In the genomic region with DNA sequence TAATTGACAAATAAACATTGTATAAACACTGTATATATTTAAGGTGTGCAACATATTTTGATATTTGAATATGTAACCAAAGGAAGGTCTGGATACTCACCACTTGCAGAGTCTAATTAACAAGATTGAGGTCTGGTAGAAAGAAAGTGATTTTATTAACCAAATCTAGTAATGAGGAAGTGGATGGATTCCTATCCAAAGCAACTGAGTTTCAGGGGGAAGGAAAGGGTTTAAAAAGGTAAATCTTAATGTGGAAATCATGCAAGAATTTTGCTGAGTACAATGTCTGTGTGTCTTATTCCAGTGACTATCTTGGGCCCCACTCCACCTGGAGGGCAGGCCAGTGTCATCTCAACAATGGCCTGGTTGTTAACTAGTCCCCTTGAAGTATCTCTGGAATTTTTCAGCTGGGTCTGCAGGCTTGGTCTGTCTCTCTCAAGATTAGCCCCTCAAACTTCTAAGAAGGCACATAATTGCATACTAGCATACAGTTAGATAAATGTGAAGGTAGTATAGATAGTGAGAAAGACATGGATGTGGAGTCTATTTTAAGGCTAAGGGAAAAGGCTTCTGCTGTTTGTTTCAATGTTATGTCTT, we compare ENCODE assay signal across 2 cellular contexts.
TF ChIP-seq lines count a peak whose summit lies in the region.

No MANE protein-coding gene starts in this region.

TF ChIP-seq in HCT116, 20 proteins besides CTCF, POLR2A, EP300 and RAD21:
- TF ChIP-seq, protein P1, sequence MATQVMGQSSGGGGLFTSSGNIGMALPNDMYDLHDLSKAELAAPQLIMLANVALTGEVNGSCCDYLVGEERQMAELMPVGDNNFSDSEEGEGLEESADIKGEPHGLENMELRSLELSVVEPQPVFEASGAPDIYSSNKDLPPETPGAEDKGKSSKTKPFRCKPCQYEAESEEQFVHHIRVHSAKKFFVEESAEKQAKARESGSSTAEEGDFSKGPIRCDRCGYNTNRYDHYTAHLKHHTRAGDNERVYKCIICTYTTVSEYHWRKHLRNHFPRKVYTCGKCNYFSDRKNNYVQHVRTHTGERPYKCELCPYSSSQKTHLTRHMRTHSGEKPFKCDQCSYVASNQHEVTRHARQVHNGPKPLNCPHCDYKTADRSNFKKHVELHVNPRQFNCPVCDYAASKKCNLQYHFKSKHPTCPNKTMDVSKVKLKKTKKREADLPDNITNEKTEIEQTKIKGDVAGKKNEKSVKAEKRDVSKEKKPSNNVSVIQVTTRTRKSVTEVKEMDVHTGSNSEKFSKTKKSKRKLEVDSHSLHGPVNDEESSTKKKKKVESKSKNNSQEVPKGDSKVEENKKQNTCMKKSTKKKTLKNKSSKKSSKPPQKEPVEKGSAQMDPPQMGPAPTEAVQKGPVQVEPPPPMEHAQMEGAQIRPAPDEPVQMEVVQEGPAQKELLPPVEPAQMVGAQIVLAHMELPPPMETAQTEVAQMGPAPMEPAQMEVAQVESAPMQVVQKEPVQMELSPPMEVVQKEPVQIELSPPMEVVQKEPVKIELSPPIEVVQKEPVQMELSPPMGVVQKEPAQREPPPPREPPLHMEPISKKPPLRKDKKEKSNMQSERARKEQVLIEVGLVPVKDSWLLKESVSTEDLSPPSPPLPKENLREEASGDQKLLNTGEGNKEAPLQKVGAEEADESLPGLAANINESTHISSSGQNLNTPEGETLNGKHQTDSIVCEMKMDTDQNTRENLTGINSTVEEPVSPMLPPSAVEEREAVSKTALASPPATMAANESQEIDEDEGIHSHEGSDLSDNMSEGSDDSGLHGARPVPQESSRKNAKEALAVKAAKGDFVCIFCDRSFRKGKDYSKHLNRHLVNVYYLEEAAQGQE (IDR thresholded peaks at IDR 0.05; ENCODE audit: low read depth): no peak
- no peak for TF ChIP-seq EZH2phosphoT487 (IDR thresholded peaks at IDR 0.05; ENCODE audit: borderline replicate concordance)
- no peak for TF ChIP-seq EGR1 (IDR thresholded peaks at IDR 0.05; ENCODE audit: low read depth)

TF ChIP-seq in WTC11, 78 proteins besides CTCF, POLR2A, EP300 and RAD21 (continued from another document):
- TF ChIP-seq, protein P2, sequence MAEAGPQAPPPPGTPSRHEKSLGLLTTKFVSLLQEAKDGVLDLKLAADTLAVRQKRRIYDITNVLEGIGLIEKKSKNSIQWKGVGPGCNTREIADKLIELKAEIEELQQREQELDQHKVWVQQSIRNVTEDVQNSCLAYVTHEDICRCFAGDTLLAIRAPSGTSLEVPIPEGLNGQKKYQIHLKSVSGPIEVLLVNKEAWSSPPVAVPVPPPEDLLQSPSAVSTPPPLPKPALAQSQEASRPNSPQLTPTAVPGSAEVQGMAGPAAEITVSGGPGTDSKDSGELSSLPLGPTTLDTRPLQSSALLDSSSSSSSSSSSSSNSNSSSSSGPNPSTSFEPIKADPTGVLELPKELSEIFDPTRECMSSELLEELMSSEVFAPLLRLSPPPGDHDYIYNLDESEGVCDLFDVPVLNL (CRISPR knock-in tag; IDR thresholded peaks at IDR 0.05; ENCODE audit: borderline replicate concordance, low read depth): no peak
- TF ChIP-seq NFE2L1 (CRISPR knock-in tag; IDR thresholded peaks at IDR 0.05) (no peak), OVOL2 (CRISPR knock-in tag; IDR thresholded peaks at IDR 0.05; ENCODE audit: borderline replicate concordance) (no peak), ZNF263 (CRISPR knock-in tag; IDR thresholded peaks at IDR 0.05; ENCODE audit: low read depth) (no peak), ESRRA (CRISPR knock-in tag; IDR thresholded peaks at IDR 0.05; ENCODE audit: borderline replicate concordance) (no peak), ZNF281 (CRISPR knock-in tag; IDR thresholded peaks at IDR 0.05) (no peak), ATF1 (CRISPR knock-in tag; IDR thresholded peaks at IDR 0.05) (no peak), TP53 (CRISPR knock-in tag; IDR thresholded peaks at IDR 0.05) (no peak), IRF1 (CRISPR knock-in tag; IDR thresholded peaks at IDR 0.05) (no peak), GRHL2 (CRISPR knock-in tag; IDR thresholded peaks at IDR 0.05; ENCODE audit: insufficient replicate concordance, severe bottlenecking) (no peak), TEAD4 (CRISPR knock-in tag; IDR thresholded peaks at IDR 0.05) (no peak)
- TF ChIP-seq, protein P3, sequence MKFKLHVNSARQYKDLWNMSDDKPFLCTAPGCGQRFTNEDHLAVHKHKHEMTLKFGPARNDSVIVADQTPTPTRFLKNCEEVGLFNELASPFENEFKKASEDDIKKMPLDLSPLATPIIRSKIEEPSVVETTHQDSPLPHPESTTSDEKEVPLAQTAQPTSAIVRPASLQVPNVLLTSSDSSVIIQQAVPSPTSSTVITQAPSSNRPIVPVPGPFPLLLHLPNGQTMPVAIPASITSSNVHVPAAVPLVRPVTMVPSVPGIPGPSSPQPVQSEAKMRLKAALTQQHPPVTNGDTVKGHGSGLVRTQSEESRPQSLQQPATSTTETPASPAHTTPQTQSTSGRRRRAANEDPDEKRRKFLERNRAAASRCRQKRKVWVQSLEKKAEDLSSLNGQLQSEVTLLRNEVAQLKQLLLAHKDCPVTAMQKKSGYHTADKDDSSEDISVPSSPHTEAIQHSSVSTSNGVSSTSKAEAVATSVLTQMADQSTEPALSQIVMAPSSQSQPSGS (CRISPR knock-in tag; IDR thresholded peaks at IDR 0.05; ENCODE audit: borderline replicate concordance, low read depth): no peak
- TF ChIP-seq, protein P4, sequence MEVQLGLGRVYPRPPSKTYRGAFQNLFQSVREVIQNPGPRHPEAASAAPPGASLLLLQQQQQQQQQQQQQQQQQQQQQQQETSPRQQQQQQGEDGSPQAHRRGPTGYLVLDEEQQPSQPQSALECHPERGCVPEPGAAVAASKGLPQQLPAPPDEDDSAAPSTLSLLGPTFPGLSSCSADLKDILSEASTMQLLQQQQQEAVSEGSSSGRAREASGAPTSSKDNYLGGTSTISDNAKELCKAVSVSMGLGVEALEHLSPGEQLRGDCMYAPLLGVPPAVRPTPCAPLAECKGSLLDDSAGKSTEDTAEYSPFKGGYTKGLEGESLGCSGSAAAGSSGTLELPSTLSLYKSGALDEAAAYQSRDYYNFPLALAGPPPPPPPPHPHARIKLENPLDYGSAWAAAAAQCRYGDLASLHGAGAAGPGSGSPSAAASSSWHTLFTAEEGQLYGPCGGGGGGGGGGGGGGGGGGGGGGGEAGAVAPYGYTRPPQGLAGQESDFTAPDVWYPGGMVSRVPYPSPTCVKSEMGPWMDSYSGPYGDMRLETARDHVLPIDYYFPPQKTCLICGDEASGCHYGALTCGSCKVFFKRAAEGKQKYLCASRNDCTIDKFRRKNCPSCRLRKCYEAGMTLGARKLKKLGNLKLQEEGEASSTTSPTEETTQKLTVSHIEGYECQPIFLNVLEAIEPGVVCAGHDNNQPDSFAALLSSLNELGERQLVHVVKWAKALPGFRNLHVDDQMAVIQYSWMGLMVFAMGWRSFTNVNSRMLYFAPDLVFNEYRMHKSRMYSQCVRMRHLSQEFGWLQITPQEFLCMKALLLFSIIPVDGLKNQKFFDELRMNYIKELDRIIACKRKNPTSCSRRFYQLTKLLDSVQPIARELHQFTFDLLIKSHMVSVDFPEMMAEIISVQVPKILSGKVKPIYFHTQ (CRISPR knock-in tag; IDR thresholded peaks at IDR 0.05): no peak
